In genomic region chr7:112481337-112481736, GRCh38 we compare ENCODE assay signal across 17 cellular contexts. TPM values are rescaled to one million over a fixed set of nuclear protein-coding genes. Genes with fewer than 3 reads are reported as not detected.
DNase-seq lines count a peak whose midpoint lies in the region; ATAC-seq, FAIRE-seq and TF ChIP-seq lines count a peak whose summit lies in the region.
"Had no signal": no experiment of that assay in that cellular context is flagged by ENCODE, and none has a peak within 500 bp of the region (broad histone marks: within the 10 kb centered on the region; RNA-seq: fewer than 3 reads in every experiment).

No MANE protein-coding gene starts in this region.

- WGBS in GM23248 (ENCODE audit: low coverage in 1 of 2, low lambda C conversion rate in 2 of 2, missing lambda C conversion rate in 2 of 2), 2 experiments: 7 to 8% methylated on average over 1 of the region's 1 CpG
- WGBS in hepatocyte (ENCODE audit: low lambda C conversion rate, missing lambda C conversion rate): 87% methylated on average over 1 of the region's 1 CpG

- H3K4me2 ChIP-seq in GM23248 (ENCODE audit: unreplicated experiment) (peak overlapping the region; percentile 61), hepatocyte (no peak overlapping the region)

- H3K4me3 Mint-ChIP-seq in progenitor cell of endocrine pancreas (ENCODE audit: low read depth): no peak overlapping the region
- H3K4me3 Mint-ChIP-seq: effector memory CD8-positive, alpha-beta T cell; T-cell had no signal

- no peaks in the 10 kb centered on the region for H3K27me3 Mint-ChIP-seq in progenitor cell of endocrine pancreas
- H3K27me3 Mint-ChIP-seq: effector memory CD8-positive, alpha-beta T cell; T-cell had no signal

- H3K4me1 ChIP-seq in GM23248 (ENCODE audit: insufficient read depth) (peaks cover 42% of the 10 kb centered on the region), hepatocyte (ENCODE audit: insufficient read depth) (peaks cover 8% of the 10 kb centered on the region), stomach smooth muscle (ENCODE audit: control insufficient read depth, insufficient read depth, low read length) (peaks cover 10% of the 10 kb centered on the region)

- DNase-seq in GM23248: no peak
- DNase-seq in hepatocyte (ENCODE audit: low spot score): no peak
- DNase-seq in progenitor cell of endocrine pancreas (ENCODE audit: low spot score, unreplicated experiment): no peak
- DNase-seq in frontal cortex (ENCODE audit: low spot score in 2 of 2): no peak
- DNase-seq in glomerular visceral epithelial cell (ENCODE audit: extremely low spot score): no peak
- DNase-seq: activated naive CD4-positive, alpha-beta T cell; effector memory CD8-positive, alpha-beta T cell; NCI-H2081; T-cell; upper lobe of right lung had no signal

- no peak for ATAC-seq in HG03175 (IDR thresholded peaks at IDR 0.05; ENCODE audit: unreplicated experiment)
- ATAC-seq: effector memory CD8-positive, alpha-beta T cell; T-cell had no signal

- H3K4me3 ChIP-seq in GM23248: no peak overlapping the region
- no peak overlapping the region for H3K4me3 ChIP-seq in hepatocyte
- H3K4me3 ChIP-seq in stomach smooth muscle (ENCODE audit: low read length in 2 of 2): no peak overlapping the region
- H3K4me3 ChIP-seq: BLaER1 treated with 17β-estradiol and CSF1 and Interleukin-3, amounts not matched to agents 10 nM and 100 nM; MG63; upper lobe of right lung had no signal

- H3K36me3 ChIP-seq in GM23248 (ENCODE audit: low read depth) (0 out of 2 replicates have a peak, but pooled peaks cover 9% of the 10 kb centered on the region), hepatocyte (replicated peaks; ENCODE audit: insufficient read depth, low read depth) (no peaks in the 10 kb centered on the region), stomach smooth muscle (ENCODE audit: control insufficient read depth in 2 of 2, insufficient read depth in 2 of 2, low read length in 2 of 2) (peaks cover 0 to under 1% of the 10 kb centered on the region in 2 donors)

- no peak for FAIRE-seq in frontal cortex (lab: Jason Lieb, UNC)
- FAIRE-seq: bronchial epithelial cell, HTR-8/SVneo had no signal

- H3K9me3 ChIP-seq in GM23248 (ENCODE audit: low read depth) (no peaks in the 10 kb centered on the region), hepatocyte (ENCODE audit: low read depth) (no peaks in the 10 kb centered on the region), stomach smooth muscle (ENCODE audit: control insufficient read depth in 2 of 2, low read length in 2 of 2) (no peaks in the 10 kb centered on the region)
- H3K9me3 ChIP-seq: BLaER1 treated with 17β-estradiol and CSF1 and Interleukin-3, amounts not matched to agents 10 nM and 100 nM; MG63; upper lobe of right lung had no signal

- H3K27me3 ChIP-seq in GM23248 (replicated peaks; ENCODE audit: insufficient read depth): no peaks in the 10 kb centered on the region
- H3K27me3 ChIP-seq in hepatocyte: no peaks in the 10 kb centered on the region
- H3K27me3 ChIP-seq in stomach smooth muscle (ENCODE audit: control insufficient read depth in 1 of 2, insufficient read depth in 2 of 2, low read length in 2 of 2): no peaks in the 10 kb centered on the region
- H3K27me3 ChIP-seq: BLaER1 treated with 17β-estradiol and CSF1 and Interleukin-3, amounts not matched to agents 10 nM and 100 nM; MG63; upper lobe of right lung had no signal

- H3K27ac ChIP-seq in GM23248 (peak overlapping the region; percentile 77), angular gyrus (ENCODE audit: low read depth, low read length) (peak overlapping the region; percentile 26), hepatocyte (peak overlapping the region; percentile 18), stomach smooth muscle (ENCODE audit: low read length) (peak overlapping the region; percentile 53)
- H3K27ac ChIP-seq: upper lobe of right lung had no signal

- H4K20me1 ChIP-seq in GM23248 (ENCODE audit: insufficient read depth) (no peaks in the 10 kb centered on the region), hepatocyte (ENCODE audit: insufficient read depth, poor library complexity, severe bottlenecking) (no peaks in the 10 kb centered on the region)

- peaks cover 78% of the 10 kb centered on the region for H3F3A ChIP-seq in GM23248 (ENCODE audit: insufficient read depth)

- peaks cover 10% of the 10 kb centered on the region for H3K4me1 Mint-ChIP-seq in progenitor cell of endocrine pancreas (ENCODE audit: low read depth)

- no peaks in the 10 kb centered on the region for H3K9me3 Mint-ChIP-seq in progenitor cell of endocrine pancreas (ENCODE audit: low read depth)
- H3K9me3 Mint-ChIP-seq: effector memory CD8-positive, alpha-beta T cell; T-cell had no signal

- H3K9ac ChIP-seq in GM23248 (peak overlapping the region; percentile 51), stomach smooth muscle (ENCODE audit: low read length in 2 of 2) (no peak overlapping the region)
- H3K9ac ChIP-seq: BLaER1 treated with 17β-estradiol and CSF1 and Interleukin-3, amounts not matched to agents 10 nM and 100 nM had no signal

- in situ Hi-C loops in GM23248 (cut with MboI): no loop called here

- H3K9me2 ChIP-seq in GM23248 (ENCODE audit: insufficient read depth): no peaks in the 10 kb centered on the region
- no peaks in the 10 kb centered on the region for H3K9me2 ChIP-seq in hepatocyte (replicated peaks; ENCODE audit: insufficient read depth)

- peaks cover 9% of the 10 kb centered on the region; the same call in 1 of the 2 replicates for H3K79me2 ChIP-seq in GM23248 (ENCODE audit: insufficient read depth)
- H3K79me2 ChIP-seq in hepatocyte: no peaks in the 10 kb centered on the region

- H3K27ac Mint-ChIP-seq in progenitor cell of endocrine pancreas: no peak overlapping the region
- H3K27ac Mint-ChIP-seq: effector memory CD8-positive, alpha-beta T cell; T-cell had no signal

- H2AFZ ChIP-seq in GM23248 (no peak overlapping the region), hepatocyte (no peak overlapping the region)

- TF ChIP-seq CTCF in hepatocyte (IDR thresholded peaks at IDR 0.05; ENCODE audit: poor library complexity) (no peak), progenitor cell of endocrine pancreas (IDR thresholded peaks at IDR 0.05; ENCODE audit: unreplicated experiment) (no peak)

- peaks cover 11% of the 10 kb centered on the region for H3K36me3 Mint-ChIP-seq in progenitor cell of endocrine pancreas (ENCODE audit: insufficient read depth)

RNA-seq across cellular contexts. Expression of gene LSMEM1, which starts 0.5 kb away (rescaled TPM):
- total RNA-seq in GM23248 (2014; rRNA removed; shearing (Covaris generic)): not detected in 2 replicates
- 0.27 and 0.39 TPM in 2 replicates for polyA plus RNA-seq in GM23248 (2016; fragmentation: Nextera tagmentation; extraction: Ambion mirVana)
- 1.3 and 1.9 TPM in 2 replicates for total RNA-seq in hepatocyte
- 1.1 and 1.4 TPM in 2 replicates for polyA plus RNA-seq in hepatocyte
- 3.6 and 4.6 TPM in 2 replicates for total RNA-seq in progenitor cell of endocrine pancreas
- 2.4 TPM for total RNA-seq in frontal cortex

RNA-seq across cellular contexts. Expression of gene IFRD1, which starts 31.1 kb away (rescaled TPM):
- total RNA-seq in GM23248 (2014; rRNA removed; shearing (Covaris generic)): 61.4 and 75.5 TPM in 2 replicates
- polyA plus RNA-seq in GM23248 (2016; fragmentation: Nextera tagmentation; extraction: Ambion mirVana): 71.9 and 73.9 TPM in 2 replicates
- 83.7 and 114 TPM in 2 replicates for total RNA-seq in hepatocyte
- 69.9 and 76.3 TPM in 2 replicates for polyA plus RNA-seq in hepatocyte
- total RNA-seq in progenitor cell of endocrine pancreas: 76.6 and 82.4 TPM in 2 replicates
- total RNA-seq in frontal cortex: 85.6 TPM

Comparison
In these comparisons a context has a peak if more than half of its experiments do, and no peak if none do; other contexts are left out.
1. H3K27ac ChIP-seq: peak in every context shown above with its lines; median percentile 77 in GM23248; 53 in stomach smooth muscle; 26 in angular gyrus; 18 in hepatocyte.